ENCODE assay signal across 14 cellular contexts in genomic region chr22:38327396-38327795, GRCh38. TPM values are rescaled to one million over a fixed set of nuclear protein-coding genes. Genes with fewer than 3 reads are reported as not detected.
A peak's percentile ranks its signal among the peaks of the same experiment; 100 is the strongest.
DNase-seq lines count a peak whose midpoint lies in the region; FAIRE-seq and TF ChIP-seq lines count a peak whose summit lies in the region.
"Had no signal": no experiment of that assay in that cellular context is flagged by ENCODE, and none has a peak within 500 bp of the region (broad histone marks: within the 10 kb centered on the region; RNA-seq: fewer than 3 reads in every experiment).

No MANE protein-coding gene starts in this region.

- dilution Hi-C loops in keratinocyte (cut with MboI; ENCODE audit: extremely low pct_ligation_motif_present, low sequenced_read_pairs), result no loop called here

- H3K27me3 ChIP-seq in ACC112 (ENCODE audit: insufficient read depth, low read length) (no peaks in the 10 kb centered on the region), HUES64 (ENCODE audit: insufficient read depth, low read length) (no peaks in the 10 kb centered on the region), breast epithelium (no peaks in the 10 kb centered on the region), keratinocyte (ENCODE audit: control insufficient read depth, extremely low read depth, insufficient read depth, low read length) (no peaks in the 10 kb centered on the region)
- H3K27me3 ChIP-seq: left lung had no signal

- H2AFZ ChIP-seq in ACC112 (ENCODE audit: low read length, unreplicated experiment) (peak overlapping the region; percentile 39), keratinocyte (ENCODE audit: control insufficient read depth, low read length) (peak overlapping the region; percentile 87)

- H3K36me3 Mint-ChIP-seq in activated naive CD4-positive, alpha-beta T cell treated with anti-CD3 and anti-CD28 coated beads for 36 hours (ENCODE audit: low read depth), result no peaks in the 10 kb centered on the region

- no peak for TF ChIP-seq POLR2A in breast epithelium (IDR thresholded peaks at IDR 0.05)

- H3K4me1 ChIP-seq in ACC112 (ENCODE audit: control insufficient read depth, insufficient read depth, low read length, unreplicated experiment) (peaks cover 11% of the 10 kb centered on the region), HUES64 (ENCODE audit: insufficient read depth, low read length) (peaks cover 12% of the 10 kb centered on the region), breast epithelium (no peaks in the 10 kb centered on the region), keratinocyte (ENCODE audit: control insufficient read depth, extremely low read depth, insufficient read depth, low read length) (peaks cover 17% of the 10 kb centered on the region)
- H3K4me1 ChIP-seq: left lung had no signal

- no peaks in the 10 kb centered on the region for H4K20me1 ChIP-seq in keratinocyte (ENCODE audit: control insufficient read depth, extremely low read depth, insufficient read depth, low read length)

- no peaks in the 10 kb centered on the region for H3K9me3 Mint-ChIP-seq in activated naive CD4-positive, alpha-beta T cell treated with anti-CD3 and anti-CD28 coated beads for 36 hours

- no peaks in the 10 kb centered on the region for H3K9me1 ChIP-seq in keratinocyte (ENCODE audit: control insufficient read depth, extremely low read depth, insufficient read depth, low read length)

- H3K36me3 ChIP-seq in ACC112 (ENCODE audit: insufficient read depth, low read length) (no peaks in the 10 kb centered on the region), HUES64 (ENCODE audit: insufficient read depth, low read length) (peaks cover 4% of the 10 kb centered on the region; the same call in 1 of the 2 replicates), breast epithelium (no peaks in the 10 kb centered on the region), keratinocyte (ENCODE audit: control insufficient read depth in 2 of 2, extremely low read depth in 1 of 2, insufficient read depth in 2 of 2, low read length in 2 of 2) (no peaks in the 10 kb centered on the region)
- H3K36me3 ChIP-seq: left lung had no signal

- H3K4me3 Mint-ChIP-seq in activated naive CD4-positive, alpha-beta T cell treated with anti-CD3 and anti-CD28 coated beads for 36 hours, result no peak overlapping the region

- peak overlapping the region; percentile 68 for H3K27ac ChIP-seq in ACC112 (ENCODE audit: low read depth, low read length)
- H3K27ac ChIP-seq in HUES64 (ENCODE audit: low read depth, low read length), result peak overlapping the region; percentile 41; the same call in 1 of the 2 replicates
- H3K27ac ChIP-seq in breast epithelium, result peak overlapping the region; percentile 82 to 87
- peak overlapping the region; percentile 86 for H3K27ac ChIP-seq in keratinocyte (ENCODE audit: control insufficient read depth, insufficient read depth, low read length)
- H3K27ac ChIP-seq: left lung had no signal

- TF ChIP-seq CTCF in breast epithelium (IDR thresholded peaks at IDR 0.05) (no peak), keratinocyte (optimal IDR thresholded peaks at IDR 0.05 in 1 of 3, IDR thresholded peaks at IDR 0.05 in 1 of 3, conservative IDR thresholded peaks at IDR 0.05 in 1 of 3; ENCODE audit: extremely low read depth in 1 of 3, insufficient read depth in 2 of 3, low read length in 3 of 3) (no peak)

- no peak overlapping the region for H3K27ac Mint-ChIP-seq in activated naive CD4-positive, alpha-beta T cell treated with anti-CD3 and anti-CD28 coated beads for 36 hours

- 84% methylated on average over 7 of the region's 7 CpGs for WGBS in HUES64

- H3K4me3 ChIP-seq in ACC112 (ENCODE audit: low read depth, low read length) (0 out of 2 replicates have a peak overlapping the region, but pooled peaks have one; percentile 1), HUES64 (ENCODE audit: low read length) (no peak overlapping the region), breast epithelium (peak overlapping the region in 2 of 3 donors; percentile 26 to 39), keratinocyte (ENCODE audit: control insufficient read depth in 2 of 3, extremely low read depth in 1 of 3, insufficient read depth in 2 of 3, low read depth in 1 of 3, low read length in 3 of 3) (peak overlapping the region; percentile 23 to 57 (median 42))
- H3K4me3 ChIP-seq: left lung had no signal

- no peaks in the 10 kb centered on the region for H3K4me1 Mint-ChIP-seq in activated naive CD4-positive, alpha-beta T cell treated with anti-CD3 and anti-CD28 coated beads for 36 hours (ENCODE audit: low read depth)

- CTCF ChIA-PET in activated naive CD4-positive, alpha-beta T cell treated with anti-CD3 and anti-CD28 coated beads for 36 hours (lab: Charles Lee), result no interaction called here

- intact Hi-C loops in breast epithelium (cut with DNase I; ENCODE audit: low total_unique reads), result no loop called here
- intact Hi-C loops in activated naive CD4-positive, alpha-beta T cell treated with anti-CD3 and anti-CD28 coated beads for 36 hours (cut with micrococcal nuclease), result no loop called here

- H3K9ac ChIP-seq in HUES64 (ENCODE audit: low read depth, low read length) (no peak overlapping the region), keratinocyte (ENCODE audit: control insufficient read depth, extremely low read depth, insufficient read depth, low read length) (peak overlapping the region; percentile 79)

- H3K4me2 ChIP-seq in keratinocyte (ENCODE audit: control insufficient read depth, extremely low read depth, insufficient read depth, low read depth, low read length), result peak overlapping the region; percentile 90

- DNase-seq in breast epithelium (ENCODE audit: low spot score in 2 of 2) (peak in 1 of 2 donors; percentile 56), keratinocyte (ENCODE audit: low read depth, low spot score) (no peak), OCI-M1 (lab: John Stamatoyannopoulos, UW) (no peak), NCI-H2196 treated with DMSO at 0.1 percent for 48 hours (lab: John Stamatoyannopoulos, UW; ENCODE audit: unreplicated experiment) (no peak), HT-29 (ENCODE audit: low spot score) (no peak)
- no peak for DNase-seq in activated naive CD4-positive, alpha-beta T cell treated with anti-CD3 and anti-CD28 coated beads for 36 hours
- DNase-seq: activated CD4-positive, alpha-beta T cell treated with anti-CD3 and anti-CD28 coated beads for 4 hours; activated T-cell treated with anti-CD3 and anti-CD28 coated beads, Interleukin-2, amount 50 U/mL, for 48 hours; cortex of kidney; left lung; NCI-H187; NCI-H524 treated with DMSO at 0.1 percent for 48 hours had no signal

- no peaks in the 10 kb centered on the region for H3K27me3 Mint-ChIP-seq in activated naive CD4-positive, alpha-beta T cell treated with anti-CD3 and anti-CD28 coated beads for 36 hours (ENCODE audit: low read depth)

- no peaks in the 10 kb centered on the region for H3K9me3 ChIP-seq in HUES64 (ENCODE audit: insufficient read depth, low read depth, low read length)
- no peaks in the 10 kb centered on the region for H3K9me3 ChIP-seq in breast epithelium
- H3K9me3 ChIP-seq in keratinocyte (ENCODE audit: control insufficient read depth, low read depth, low read length), result no peaks in the 10 kb centered on the region
- H3K9me3 ChIP-seq: left lung had no signal

- peak; percentile 39 for FAIRE-seq in keratinocyte (lab: Jason Lieb, UNC)

- H3K79me2 ChIP-seq in ACC112 (ENCODE audit: control insufficient read depth, insufficient read depth, low read length, unreplicated experiment) (no peaks in the 10 kb centered on the region), keratinocyte (ENCODE audit: control insufficient read depth, insufficient read depth, low read length) (no peaks in the 10 kb centered on the region)

RNA-seq across cellular contexts. Expression of gene CSNK1E, which starts 10.2 kb away (rescaled TPM):
- polyA plus RNA-seq in HUES64 (2013, experiment 1 of 2), result 92.5 TPM
- polyA plus RNA-seq in HUES64 (2013, experiment 2 of 2), result 101 TPM
- total RNA-seq in breast epithelium, result 100 to 1,000 TPM in 2 of 3 donors, 10 to 100 TPM in 1; 83.0 to 147 (median 117) TPM
- polyA plus RNA-seq in keratinocyte, result 168 to 229 TPM (median 198 TPM) in 3 replicates
- 103 TPM for polyA plus RNA-seq in keratinocyte (2011; ENCODE audit: low read depth)
- polyA plus RNA-seq in keratinocyte (2011; cell fraction: cytosol; rRNA removed), result 156 and 222 TPM in 2 replicates
- polyA plus RNA-seq in keratinocyte (2011; cell fraction: nucleus; rRNA removed), result 405 and 521 TPM in 2 replicates
- 138 and 148 TPM in 2 replicates for polyA plus RNA-seq in keratinocyte (2012; ENCODE audit: low replicate concordance)
- 186 to 256 TPM (median 187 TPM) in 3 replicates for polyA minus RNA-seq in keratinocyte
- polyA minus RNA-seq in keratinocyte (2011; cell fraction: cytosol; rRNA and poly(A)+ RNA removed), result 182 TPM
- 122 and 125 TPM in 2 replicates for polyA minus RNA-seq in keratinocyte (2011; cell fraction: nucleus; rRNA and poly(A)+ RNA removed)
- total RNA-seq in activated naive CD4-positive, alpha-beta T cell treated with anti-CD3 and anti-CD28 coated beads for 36 hours, result 100 to 1,000 TPM; 105 to 108 TPM
- 127 and 152 TPM in 2 replicates for total RNA-seq in HT-29 (2014; rRNA removed; shearing (Covaris generic))

RNA-seq across cellular contexts. Expression of gene TMEM184B, which starts 54.6 kb away (rescaled TPM):
- 36.2 TPM for polyA plus RNA-seq in HUES64 (2013, experiment 1 of 2)
- polyA plus RNA-seq in HUES64 (2013, experiment 2 of 2), result 41.7 TPM
- total RNA-seq in breast epithelium, result 10 to 100 TPM; 30.6 to 49.5 (median 42.4) TPM
- polyA plus RNA-seq in keratinocyte, result 12.8 to 47.3 TPM (median 18.8 TPM) in 3 replicates
- 3.8 TPM for polyA plus RNA-seq in keratinocyte (2011; ENCODE audit: low read depth)
- 25.0 and 37.5 TPM in 2 replicates for polyA plus RNA-seq in keratinocyte (2011; cell fraction: cytosol; rRNA removed)
- polyA plus RNA-seq in keratinocyte (2011; cell fraction: nucleus; rRNA removed), result 52.2 and 66.1 TPM in 2 replicates
- polyA plus RNA-seq in keratinocyte (2012; ENCODE audit: low replicate concordance), result 27.6 and 57.4 TPM in 2 replicates
- polyA minus RNA-seq in keratinocyte, result 25.2 to 78.0 TPM (median 29.0 TPM) in 3 replicates
- 72.3 TPM for polyA minus RNA-seq in keratinocyte (2011; cell fraction: cytosol; rRNA and poly(A)+ RNA removed)
- polyA minus RNA-seq in keratinocyte (2011; cell fraction: nucleus; rRNA and poly(A)+ RNA removed), result 35.3 and 44.1 TPM in 2 replicates
- 10 to 100 TPM; 15.0 to 15.3 TPM for total RNA-seq in activated naive CD4-positive, alpha-beta T cell treated with anti-CD3 and anti-CD28 coated beads for 36 hours
- 26.9 and 30.7 TPM in 2 replicates for total RNA-seq in HT-29 (2014; rRNA removed; shearing (Covaris generic))
